In genomic region chr16:84754353-84754856, GRCh38 we compare ENCODE assay signal across 1 cellular context.
TF ChIP-seq lines count a peak whose summit lies in the region.

No MANE protein-coding gene starts in this region.

TF ChIP-seq in A549, 52 proteins besides CTCF, POLR2A, EP300 and RAD21 (continued from another document):
- TF ChIP-seq E2F6 (IDR thresholded peaks at IDR 0.05; ENCODE audit: borderline replicate concordance, low read depth), result no peak
